13 cellular contexts compared by ENCODE assay signal in genomic region chr10:83545901-83546391, GRCh38.
DNase-seq lines count a peak whose midpoint lies in the region; ATAC-seq and TF ChIP-seq lines count a peak whose summit lies in the region.
"Had no signal": no experiment of that assay in that cellular context is flagged by ENCODE, and none has a peak within 500 bp of the region (broad histone marks: within the 10 kb centered on the region; RNA-seq: fewer than 3 reads in every experiment).

No MANE protein-coding gene starts in this region.

- peak; percentile 30 for DNase-seq in A172 (ENCODE audit: low spot score)
- peak; percentile 46 for DNase-seq in NCI-H69 (lab: John Stamatoyannopoulos, UW)
- peak; percentile 44 for DNase-seq in left cardiac atrium
- DNase-seq in CD14-positive monocyte (ENCODE audit: low spot score), result no peak
- DNase-seq in activated T-cell treated with anti-CD3 and anti-CD28 coated beads, Interleukin-2, amount 50 U/mL, for 72 hours, result no peak
- DNase-seq in brain microvascular endothelial cell, result no peak
- DNase-seq: activated T-cell treated with anti-CD3 and anti-CD28 coated beads for 4 hours, aorta, NCI-H2227 treated with DMSO at 0.1 percent for 48 hours, SHP77, transverse colon had no signal

- no peak overlapping the region for H3K27ac Mint-ChIP-seq in CD14-positive monocyte
- H3K27ac Mint-ChIP-seq in activated T-cell treated with anti-CD3 and anti-CD28 coated beads, Interleukin-2, amount 50 U/mL, for 72 hours, result no peak overlapping the region

- no peak overlapping the region for H3K4me3 ChIP-seq in brain microvascular endothelial cell (ENCODE audit: low read depth, low read length)
- H3K4me3 ChIP-seq: transverse colon had no signal

- TF ChIP-seq CTCF in CD14-positive monocyte (IDR thresholded peaks at IDR 0.05) (no peak), brain microvascular endothelial cell (IDR thresholded peaks at IDR 0.05; ENCODE audit: low read depth, low read length, missing control alignments) (no peak)

- ATAC-seq in GM18909 (IDR thresholded peaks at IDR 0.05; ENCODE audit: poor library complexity, unreplicated experiment) (peak; percentile 35), left cardiac atrium (peak in 1 of 2 donors; percentile 94), GM18498 (IDR thresholded peaks at IDR 0.05; ENCODE audit: unreplicated experiment) (no peak)
- no peak for ATAC-seq in activated T-cell treated with anti-CD3 and anti-CD28 coated beads, Interleukin-2, amount 50 U/mL, for 72 hours (replicated peaks in 1 of 2)

- H3K36me3 Mint-ChIP-seq in CD14-positive monocyte, result no peaks in the 10 kb centered on the region
- H3K36me3 Mint-ChIP-seq in activated T-cell treated with anti-CD3 and anti-CD28 coated beads, Interleukin-2, amount 50 U/mL, for 72 hours (ENCODE audit: insufficient read depth in 2 of 2), result no peaks in the 10 kb centered on the region

- H3K4me3 Mint-ChIP-seq in CD14-positive monocyte, result no peak overlapping the region
- H3K4me3 Mint-ChIP-seq in activated T-cell treated with anti-CD3 and anti-CD28 coated beads, Interleukin-2, amount 50 U/mL, for 72 hours, result no peak overlapping the region

- intact Hi-C loops in left cardiac atrium (cut with DNase I), result no loop called here
- intact Hi-C loops in CD14-positive monocyte (cut with micrococcal nuclease), result no loop called here

- H3K36me3 ChIP-seq in brain microvascular endothelial cell (replicated peaks), result no peaks in the 10 kb centered on the region
- H3K36me3 ChIP-seq: transverse colon had no signal

- in situ Hi-C loops in brain microvascular endothelial cell (cut with HindIII; ENCODE audit: low pct_ligation_motif_present, low sequenced_read_pairs), result no loop called here

- H3K27ac ChIP-seq in brain microvascular endothelial cell, result no peak overlapping the region
- H3K27ac ChIP-seq: transverse colon had no signal

- no peaks in the 10 kb centered on the region for H3K27me3 ChIP-seq in brain microvascular endothelial cell (replicated peaks)
- H3K27me3 ChIP-seq: transverse colon had no signal

- H3K4me1 Mint-ChIP-seq in CD14-positive monocyte, result no peaks in the 10 kb centered on the region
- no peaks in the 10 kb centered on the region for H3K4me1 Mint-ChIP-seq in activated T-cell treated with anti-CD3 and anti-CD28 coated beads, Interleukin-2, amount 50 U/mL, for 72 hours (ENCODE audit: low read depth)

- no peaks in the 10 kb centered on the region for H3K27me3 Mint-ChIP-seq in CD14-positive monocyte (ENCODE audit: low read depth in 3 of 3)
- no peaks in the 10 kb centered on the region for H3K27me3 Mint-ChIP-seq in activated T-cell treated with anti-CD3 and anti-CD28 coated beads, Interleukin-2, amount 50 U/mL, for 72 hours (ENCODE audit: low read depth)

- peaks cover 0 to 12% (median 0%) of the 10 kb centered on the region in 7 donors for H3K9me3 Mint-ChIP-seq in CD14-positive monocyte
- peaks cover 0 to 2% of the 10 kb centered on the region in 2 donors for H3K9me3 Mint-ChIP-seq in activated T-cell treated with anti-CD3 and anti-CD28 coated beads, Interleukin-2, amount 50 U/mL, for 72 hours

Comparison
In these comparisons a context has a peak if more than half of its experiments do, and no peak if none do; other contexts are left out.
1. DNase-seq: peak in A172 (single experiment), NCI-H69 (single experiment) and left cardiac atrium (single experiment); none in CD14-positive monocyte (single experiment), activated T-cell treated with anti-CD3 and anti-CD28 coated beads, Interleukin-2, amount 50 U/mL, for 72 hours (0 of 2) and brain microvascular endothelial cell (single experiment).